In the genomic region with DNA sequence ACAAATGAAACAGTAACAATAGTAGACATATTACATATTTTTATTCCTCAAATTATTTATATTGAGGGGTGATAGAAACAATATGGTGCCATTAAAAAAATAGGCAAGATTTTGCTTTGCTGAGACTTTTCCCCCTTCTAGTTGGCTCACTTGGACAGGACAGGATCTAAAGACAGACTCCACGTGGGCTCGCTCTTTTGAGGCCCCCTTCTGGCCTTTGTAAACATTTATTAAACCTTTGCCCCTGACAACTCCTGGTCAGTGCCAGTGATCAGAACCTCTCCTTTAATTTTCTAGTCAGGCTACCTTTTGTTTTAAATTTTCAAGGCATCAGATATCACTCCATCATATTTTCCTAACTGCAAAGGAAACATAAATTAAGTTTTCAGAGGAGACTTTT, we compare ENCODE assay signal across 24 cellular contexts. TPM values are rescaled to one million over a fixed set of nuclear protein-coding genes. Genes with fewer than 3 reads are reported as not detected.
A peak's percentile ranks its signal among the peaks of the same experiment; 100 is the strongest.
DNase-seq lines count a peak whose midpoint lies in the region; ATAC-seq and TF ChIP-seq lines count a peak whose summit lies in the region.
"Had no signal": no experiment of that assay in that cellular context is flagged by ENCODE, and none has a peak within 500 bp of the region (broad histone marks: within the 10 kb centered on the region; RNA-seq: fewer than 3 reads in every experiment).

No MANE protein-coding gene starts in this region.

- no peak for ATAC-seq in GM19397 (IDR thresholded peaks at IDR 0.05; ENCODE audit: unreplicated experiment)
- ATAC-seq in activated CD8-positive, alpha-beta memory T cell treated with anti-CD3 and anti-CD28 coated beads, Interleukin-2, amount 10 ng/mL, durations not matched to agents 7 days and 5 days: no peak
- no peak for ATAC-seq in HG02798 (IDR thresholded peaks at IDR 0.05; ENCODE audit: poor library complexity, unreplicated experiment)
- ATAC-seq: gastrocnemius medialis, upper lobe of right lung had no signal

- no peaks in the 10 kb centered on the region for H3K79me2 ChIP-seq in Loucy (ENCODE audit: insufficient read depth, low read length)

- no peaks in the 10 kb centered on the region for H3K27me3 Mint-ChIP-seq in activated CD8-positive, alpha-beta memory T cell treated with anti-CD3 and anti-CD28 coated beads, Interleukin-2, amount 10 ng/mL, durations not matched to agents 7 days and 5 days

- no peaks in the 10 kb centered on the region for H4K20me1 ChIP-seq in Loucy (ENCODE audit: insufficient read depth, low read length, poor library complexity, severe bottlenecking)

- no peak overlapping the region for H3K4me3 ChIP-seq in GM12865 (ENCODE audit: low read depth, low read length)
- no peak overlapping the region for H3K4me3 ChIP-seq in Loucy (ENCODE audit: low read length, poor library complexity, severe bottlenecking)
- no peak overlapping the region for H3K4me3 ChIP-seq in WERI-Rb-1 (ENCODE audit: low read depth, low read length)
- H3K4me3 ChIP-seq: cardiac muscle cell, gastrocnemius medialis, PC-9, SJCRH30, upper lobe of right lung had no signal

- no peaks in the 10 kb centered on the region for H3F3A ChIP-seq in Loucy (ENCODE audit: low read depth)

- no peak overlapping the region for H3K27ac ChIP-seq in WERI-Rb-1
- H3K27ac ChIP-seq: cardiac muscle cell, gastrocnemius medialis, PC-9, SJCRH30, upper lobe of right lung had no signal

- CTCF ChIA-PET in activated CD8-positive, alpha-beta memory T cell treated with anti-CD3 and anti-CD28 coated beads, Interleukin-2, amount 10 ng/mL, durations not matched to agents 7 days and 5 days (lab: Charles Lee): no interaction called here

- H3K36me3 ChIP-seq in Loucy (ENCODE audit: insufficient read depth, low read length) (no peaks in the 10 kb centered on the region), WERI-Rb-1 (no peaks in the 10 kb centered on the region)
- H3K36me3 ChIP-seq: cardiac muscle cell, gastrocnemius medialis, SJCRH30, upper lobe of right lung had no signal

- H3K4me1 Mint-ChIP-seq in activated CD8-positive, alpha-beta memory T cell treated with anti-CD3 and anti-CD28 coated beads, Interleukin-2, amount 10 ng/mL, durations not matched to agents 7 days and 5 days: no peaks in the 10 kb centered on the region

- no peaks in the 10 kb centered on the region for H3K9me3 ChIP-seq in Loucy (ENCODE audit: insufficient read depth, low read depth, low read length)
- H3K9me3 ChIP-seq in WERI-Rb-1 (ENCODE audit: severe bottlenecking): no peaks in the 10 kb centered on the region
- H3K9me3 ChIP-seq: gastrocnemius medialis, SJCRH30, upper lobe of right lung had no signal

- TF ChIP-seq CTCF in GM12865 (IDR thresholded peaks at IDR 0.05; ENCODE audit: insufficient read depth, low read depth, low read length, missing control alignments) (peak; percentile 4), Loucy (conservative IDR thresholded peaks at IDR 0.05; ENCODE audit: low read length) (0 out of 2 replicates have a peak, but pooled peaks have one; percentile 12), WERI-Rb-1 (IDR thresholded peaks at IDR 0.05; ENCODE audit: low read depth, low read length) (peak; percentile 18; the same call in 1 of the 2 replicates)

- no peak overlapping the region for H3K27ac Mint-ChIP-seq in activated CD8-positive, alpha-beta memory T cell treated with anti-CD3 and anti-CD28 coated beads, Interleukin-2, amount 10 ng/mL, durations not matched to agents 7 days and 5 days

- H3K27me3 ChIP-seq in Loucy (ENCODE audit: insufficient read depth, low read length, poor library complexity, severe bottlenecking): no peaks in the 10 kb centered on the region
- no peaks in the 10 kb centered on the region for H3K27me3 ChIP-seq in WERI-Rb-1 (ENCODE audit: insufficient read depth, low read depth, severe bottlenecking)
- H3K27me3 ChIP-seq: cardiac muscle cell, gastrocnemius medialis, SJCRH30, upper lobe of right lung had no signal

- H3K9ac ChIP-seq in Loucy (ENCODE audit: low read depth, low read length, poor library complexity, severe bottlenecking): no peak overlapping the region

- no peak overlapping the region for H3K4me3 Mint-ChIP-seq in activated CD8-positive, alpha-beta memory T cell treated with anti-CD3 and anti-CD28 coated beads, Interleukin-2, amount 10 ng/mL, durations not matched to agents 7 days and 5 days

- H2AFZ ChIP-seq in Loucy (ENCODE audit: low read length): no peak overlapping the region
- H2AFZ ChIP-seq: PC-9 had no signal

- H3K4me2 ChIP-seq in Loucy (ENCODE audit: low read depth, low read length, poor library complexity, severe bottlenecking): no peak overlapping the region
- H3K4me2 ChIP-seq: PC-9 had no signal

- no peaks in the 10 kb centered on the region for H3K4me1 ChIP-seq in Loucy (ENCODE audit: insufficient read depth, low read length, poor library complexity, severe bottlenecking)
- H3K4me1 ChIP-seq: gastrocnemius medialis, SJCRH30, upper lobe of right lung had no signal

- no peaks in the 10 kb centered on the region for H3K36me3 Mint-ChIP-seq in activated CD8-positive, alpha-beta memory T cell treated with anti-CD3 and anti-CD28 coated beads, Interleukin-2, amount 10 ng/mL, durations not matched to agents 7 days and 5 days

- DNase-seq in GM12865 (ENCODE audit: low read depth) (peak; percentile 14), WERI-Rb-1 (no peak), iPS-NIHi7 (ENCODE audit: extremely low spot score) (peak; percentile 18)
- DNase-seq in activated CD8-positive, alpha-beta memory T cell treated with anti-CD3 and anti-CD28 coated beads, Interleukin-2, amount 10 ng/mL, durations not matched to agents 7 days and 5 days: no peak
- no peak for DNase-seq in activated CD8-positive, alpha-beta memory T cell treated with anti-CD3 and anti-CD28 coated beads, Interleukin-2, amount 50 U/mL, for 48 hours
- DNase-seq: activated CD4-positive, alpha-beta T cell treated with anti-CD3 and anti-CD28 coated beads, Interleukin-2, amount 50 U/mL, for 48 hours; activated gamma-delta T cell treated with Interleukin-2 at 50 U/mL for 16 hours; amniotic stem cell; erythroblast; gastrocnemius medialis; GOT3; mammary epithelial cell; NCI-H1105 treated with DMSO at 0.1 percent for 48 hours; NCI-H526; PC-9; retina; stimulated activated CD4-positive, alpha-beta T cell treated with anti-CD3 and anti-CD28 coated beads, Interleukin-12 subunit alpha, Interleukin-12 subunit beta, amount 100 ng/mL, for 4 hours; T-helper 2 cell; upper lobe of right lung had no signal

- H3K9me2 ChIP-seq in Loucy (replicated peaks; ENCODE audit: low read depth, low read length): no peaks in the 10 kb centered on the region

- no peaks in the 10 kb centered on the region for H3K9me3 Mint-ChIP-seq in activated CD8-positive, alpha-beta memory T cell treated with anti-CD3 and anti-CD28 coated beads, Interleukin-2, amount 10 ng/mL, durations not matched to agents 7 days and 5 days (ENCODE audit: low read depth)

RNA-seq across cellular contexts. Expression of a gene that starts 49.7 kb away (rescaled TPM):
- 100 to 1,000 TPM; 158 to 443 TPM for total RNA-seq in activated CD8-positive, alpha-beta memory T cell treated with anti-CD3 and anti-CD28 coated beads, Interleukin-2, amount 10 ng/mL, durations not matched to agents 7 days and 5 days

Comparison
In these comparisons a context has a peak if more than half of its experiments do, and no peak if none do; other contexts are left out.
1. DNase-seq: peak in GM12865 (single experiment) and iPS-NIHi7 (single experiment); none in WERI-Rb-1 (single experiment), activated CD8-positive, alpha-beta memory T cell treated with anti-CD3 and anti-CD28 coated beads, Interleukin-2, amount 10 ng/mL, durations not matched to agents 7 days and 5 days (single experiment) and activated CD8-positive, alpha-beta memory T cell treated with anti-CD3 and anti-CD28 coated beads, Interleukin-2, amount 50 U/mL, for 48 hours (single experiment).
2. Peak in every context shown above with its lines, with median percentiles within 50 percentile points of each other: CTCF ChIP-seq.